In the genomic region with DNA sequence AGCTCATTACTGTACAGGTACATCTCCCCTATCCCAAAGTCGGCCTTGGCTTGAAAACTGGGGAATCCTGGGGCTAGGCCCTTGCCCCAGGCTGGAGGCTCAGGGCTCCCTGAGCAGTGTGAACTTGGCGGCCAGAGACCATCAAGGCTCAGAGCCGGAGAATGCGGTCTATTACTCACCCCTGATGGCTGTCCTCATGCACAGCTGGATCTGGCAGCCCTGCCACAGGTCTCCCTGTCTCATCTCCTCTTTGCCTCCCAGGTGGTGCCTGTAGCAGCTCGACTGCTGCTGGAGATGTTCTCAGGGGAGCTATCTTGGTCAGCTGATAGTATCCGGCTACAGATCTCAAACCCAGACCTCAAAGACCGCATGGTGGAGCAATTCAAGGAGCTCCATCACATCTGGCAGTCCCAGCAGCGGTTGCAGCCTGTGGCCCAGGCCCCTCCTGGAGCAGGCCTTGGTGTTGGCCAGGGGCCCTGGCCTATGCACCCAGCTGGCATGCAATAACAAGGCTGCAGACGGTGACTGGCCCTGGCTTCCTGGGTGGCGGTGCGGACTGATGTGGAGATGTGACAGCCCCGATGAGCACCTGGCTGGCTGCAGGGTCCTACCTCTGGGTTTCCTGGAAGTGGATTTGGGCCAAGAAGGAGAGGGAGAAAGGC, we compare ENCODE assay signal across 2 cellular contexts.
TF ChIP-seq lines count a peak whose summit lies in the region.

No MANE protein-coding gene starts in this region.

TF ChIP-seq in GM23338, 12 proteins besides CTCF, POLR2A, EP300 and RAD21 (continued from another document):
- TF ChIP-seq, protein P1, sequence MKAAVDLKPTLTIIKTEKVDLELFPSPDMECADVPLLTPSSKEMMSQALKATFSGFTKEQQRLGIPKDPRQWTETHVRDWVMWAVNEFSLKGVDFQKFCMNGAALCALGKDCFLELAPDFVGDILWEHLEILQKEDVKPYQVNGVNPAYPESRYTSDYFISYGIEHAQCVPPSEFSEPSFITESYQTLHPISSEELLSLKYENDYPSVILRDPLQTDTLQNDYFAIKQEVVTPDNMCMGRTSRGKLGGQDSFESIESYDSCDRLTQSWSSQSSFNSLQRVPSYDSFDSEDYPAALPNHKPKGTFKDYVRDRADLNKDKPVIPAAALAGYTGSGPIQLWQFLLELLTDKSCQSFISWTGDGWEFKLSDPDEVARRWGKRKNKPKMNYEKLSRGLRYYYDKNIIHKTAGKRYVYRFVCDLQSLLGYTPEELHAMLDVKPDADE (IDR thresholded peaks at IDR 0.05): no peak
- TF ChIP-seq ZNF331 (CRISPR knock-in tag; IDR thresholded peaks at IDR 0.05; ENCODE audit: low read depth) (no peak), ZNF114 (CRISPR knock-in tag; IDR thresholded peaks at IDR 0.05) (no peak), POLR2AphosphoS5 (IDR thresholded peaks at IDR 0.05; ENCODE audit: low read depth) (no peak)
- TF ChIP-seq, protein P2, sequence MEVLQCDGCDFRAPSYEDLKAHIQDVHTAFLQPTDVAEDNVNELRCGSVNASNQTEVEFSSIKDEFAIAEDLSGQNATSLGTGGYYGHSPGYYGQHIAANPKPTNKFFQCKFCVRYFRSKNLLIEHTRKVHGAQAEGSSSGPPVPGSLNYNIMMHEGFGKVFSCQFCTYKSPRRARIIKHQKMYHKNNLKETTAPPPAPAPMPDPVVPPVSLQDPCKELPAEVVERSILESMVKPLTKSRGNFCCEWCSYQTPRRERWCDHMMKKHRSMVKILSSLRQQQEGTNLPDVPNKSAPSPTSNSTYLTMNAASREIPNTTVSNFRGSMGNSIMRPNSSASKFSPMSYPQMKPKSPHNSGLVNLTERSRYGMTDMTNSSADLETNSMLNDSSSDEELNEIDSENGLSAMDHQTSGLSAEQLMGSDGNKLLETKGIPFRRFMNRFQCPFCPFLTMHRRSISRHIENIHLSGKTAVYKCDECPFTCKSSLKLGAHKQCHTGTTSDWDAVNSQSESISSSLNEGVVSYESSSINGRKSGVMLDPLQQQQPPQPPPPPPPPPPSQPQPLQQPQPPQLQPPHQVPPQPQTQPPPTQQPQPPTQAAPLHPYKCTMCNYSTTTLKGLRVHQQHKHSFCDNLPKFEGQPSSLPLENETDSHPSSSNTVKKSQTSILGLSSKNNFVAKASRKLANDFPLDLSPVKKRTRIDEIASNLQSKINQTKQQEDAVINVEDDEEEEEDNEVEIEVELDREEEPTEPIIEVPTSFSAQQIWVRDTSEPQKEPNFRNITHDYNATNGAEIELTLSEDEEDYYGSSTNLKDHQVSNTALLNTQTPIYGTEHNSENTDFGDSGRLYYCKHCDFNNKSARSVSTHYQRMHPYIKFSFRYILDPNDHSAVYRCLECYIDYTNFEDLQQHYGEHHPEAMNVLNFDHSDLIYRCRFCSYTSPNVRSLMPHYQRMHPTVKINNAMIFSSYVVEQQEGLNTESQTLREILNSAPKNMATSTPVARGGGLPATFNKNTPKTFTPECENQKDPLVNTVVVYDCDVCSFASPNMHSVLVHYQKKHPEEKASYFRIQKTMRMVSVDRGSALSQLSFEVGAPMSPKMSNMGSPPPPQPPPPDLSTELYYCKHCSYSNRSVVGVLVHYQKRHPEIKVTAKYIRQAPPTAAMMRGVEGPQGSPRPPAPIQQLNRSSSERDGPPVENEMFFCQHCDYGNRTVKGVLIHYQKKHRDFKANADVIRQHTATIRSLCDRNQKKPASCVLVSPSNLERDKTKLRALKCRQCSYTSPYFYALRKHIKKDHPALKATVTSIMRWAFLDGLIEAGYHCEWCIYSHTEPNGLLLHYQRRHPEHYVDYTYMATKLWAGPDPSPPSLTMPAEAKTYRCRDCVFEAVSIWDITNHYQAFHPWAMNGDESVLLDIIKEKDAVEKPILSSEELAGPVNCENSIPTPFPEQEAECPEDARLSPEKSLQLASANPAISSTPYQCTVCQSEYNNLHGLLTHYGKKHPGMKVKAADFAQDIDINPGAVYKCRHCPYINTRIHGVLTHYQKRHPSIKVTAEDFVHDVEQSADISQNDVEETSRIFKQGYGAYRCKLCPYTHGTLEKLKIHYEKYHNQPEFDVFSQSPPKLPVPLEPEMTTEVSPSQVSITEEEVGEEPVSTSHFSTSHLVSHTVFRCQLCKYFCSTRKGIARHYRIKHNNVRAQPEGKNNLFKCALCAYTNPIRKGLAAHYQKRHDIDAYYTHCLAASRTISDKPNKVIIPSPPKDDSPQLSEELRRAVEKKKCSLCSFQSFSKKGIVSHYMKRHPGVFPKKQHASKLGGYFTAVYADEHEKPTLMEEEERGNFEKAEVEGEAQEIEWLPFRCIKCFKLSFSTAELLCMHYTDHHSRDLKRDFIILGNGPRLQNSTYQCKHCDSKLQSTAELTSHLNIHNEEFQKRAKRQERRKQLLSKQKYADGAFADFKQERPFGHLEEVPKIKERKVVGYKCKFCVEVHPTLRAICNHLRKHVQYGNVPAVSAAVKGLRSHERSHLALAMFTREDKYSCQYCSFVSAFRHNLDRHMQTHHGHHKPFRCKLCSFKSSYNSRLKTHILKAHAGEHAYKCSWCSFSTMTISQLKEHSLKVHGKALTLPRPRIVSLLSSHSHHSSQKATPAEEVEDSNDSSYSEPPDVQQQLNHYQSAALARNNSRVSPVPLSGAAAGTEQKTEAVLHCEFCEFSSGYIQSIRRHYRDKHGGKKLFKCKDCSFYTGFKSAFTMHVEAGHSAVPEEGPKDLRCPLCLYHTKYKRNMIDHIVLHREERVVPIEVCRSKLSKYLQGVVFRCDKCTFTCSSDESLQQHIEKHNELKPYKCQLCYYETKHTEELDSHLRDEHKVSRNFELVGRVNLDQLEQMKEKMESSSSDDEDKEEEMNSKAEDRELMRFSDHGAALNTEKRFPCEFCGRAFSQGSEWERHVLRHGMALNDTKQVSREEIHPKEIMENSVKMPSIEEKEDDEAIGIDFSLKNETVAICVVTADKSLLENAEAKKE (CRISPR knock-in tag; IDR thresholded peaks at IDR 0.05): no peak
- TF ChIP-seq, protein P3, sequence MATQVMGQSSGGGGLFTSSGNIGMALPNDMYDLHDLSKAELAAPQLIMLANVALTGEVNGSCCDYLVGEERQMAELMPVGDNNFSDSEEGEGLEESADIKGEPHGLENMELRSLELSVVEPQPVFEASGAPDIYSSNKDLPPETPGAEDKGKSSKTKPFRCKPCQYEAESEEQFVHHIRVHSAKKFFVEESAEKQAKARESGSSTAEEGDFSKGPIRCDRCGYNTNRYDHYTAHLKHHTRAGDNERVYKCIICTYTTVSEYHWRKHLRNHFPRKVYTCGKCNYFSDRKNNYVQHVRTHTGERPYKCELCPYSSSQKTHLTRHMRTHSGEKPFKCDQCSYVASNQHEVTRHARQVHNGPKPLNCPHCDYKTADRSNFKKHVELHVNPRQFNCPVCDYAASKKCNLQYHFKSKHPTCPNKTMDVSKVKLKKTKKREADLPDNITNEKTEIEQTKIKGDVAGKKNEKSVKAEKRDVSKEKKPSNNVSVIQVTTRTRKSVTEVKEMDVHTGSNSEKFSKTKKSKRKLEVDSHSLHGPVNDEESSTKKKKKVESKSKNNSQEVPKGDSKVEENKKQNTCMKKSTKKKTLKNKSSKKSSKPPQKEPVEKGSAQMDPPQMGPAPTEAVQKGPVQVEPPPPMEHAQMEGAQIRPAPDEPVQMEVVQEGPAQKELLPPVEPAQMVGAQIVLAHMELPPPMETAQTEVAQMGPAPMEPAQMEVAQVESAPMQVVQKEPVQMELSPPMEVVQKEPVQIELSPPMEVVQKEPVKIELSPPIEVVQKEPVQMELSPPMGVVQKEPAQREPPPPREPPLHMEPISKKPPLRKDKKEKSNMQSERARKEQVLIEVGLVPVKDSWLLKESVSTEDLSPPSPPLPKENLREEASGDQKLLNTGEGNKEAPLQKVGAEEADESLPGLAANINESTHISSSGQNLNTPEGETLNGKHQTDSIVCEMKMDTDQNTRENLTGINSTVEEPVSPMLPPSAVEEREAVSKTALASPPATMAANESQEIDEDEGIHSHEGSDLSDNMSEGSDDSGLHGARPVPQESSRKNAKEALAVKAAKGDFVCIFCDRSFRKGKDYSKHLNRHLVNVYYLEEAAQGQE (IDR thresholded peaks at IDR 0.05; ENCODE audit: unreplicated experiment): no peak

TF ChIP-seq in SK-N-SH treated with all-trans-retinoic acid at 6 μM for 48 hours, 23 proteins besides CTCF, POLR2A, EP300 and RAD21 (continued from another document):
- TF ChIP-seq, protein P4, sequence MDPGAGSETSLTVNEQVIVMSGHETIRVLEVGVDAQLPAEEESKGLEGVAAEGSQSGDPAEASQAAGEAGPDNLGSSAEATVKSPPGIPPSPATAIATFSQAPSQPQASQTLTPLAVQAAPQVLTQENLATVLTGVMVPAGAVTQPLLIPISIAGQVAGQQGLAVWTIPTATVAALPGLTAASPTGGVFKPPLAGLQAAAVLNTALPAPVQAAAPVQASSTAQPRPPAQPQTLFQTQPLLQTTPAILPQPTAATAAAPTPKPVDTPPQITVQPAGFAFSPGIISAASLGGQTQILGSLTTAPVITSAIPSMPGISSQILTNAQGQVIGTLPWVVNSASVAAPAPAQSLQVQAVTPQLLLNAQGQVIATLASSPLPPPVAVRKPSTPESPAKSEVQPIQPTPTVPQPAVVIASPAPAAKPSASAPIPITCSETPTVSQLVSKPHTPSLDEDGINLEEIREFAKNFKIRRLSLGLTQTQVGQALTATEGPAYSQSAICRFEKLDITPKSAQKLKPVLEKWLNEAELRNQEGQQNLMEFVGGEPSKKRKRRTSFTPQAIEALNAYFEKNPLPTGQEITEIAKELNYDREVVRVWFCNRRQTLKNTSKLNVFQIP (CRISPR knock-in tag; IDR thresholded peaks at IDR 0.05; ENCODE audit: borderline replicate concordance, low read depth): no peak
- TF ChIP-seq RARB (CRISPR knock-in tag; IDR thresholded peaks at IDR 0.05) (no peak), GLIS3 (CRISPR knock-in tag; IDR thresholded peaks at IDR 0.05) (no peak), ZNF8 (CRISPR knock-in tag; IDR thresholded peaks at IDR 0.05) (no peak), ZC3H10 (CRISPR knock-in tag; IDR thresholded peaks at IDR 0.05) (no peak), TOX (CRISPR knock-in tag; IDR thresholded peaks at IDR 0.05; ENCODE audit: borderline replicate concordance) (no peak), ZFP3 (CRISPR knock-in tag; IDR thresholded peaks at IDR 0.05) (no peak), ZNF565 (CRISPR knock-in tag; conservative IDR thresholded peaks at IDR 0.05; ENCODE audit: low read depth) (no peak), ESRRG (CRISPR knock-in tag; IDR thresholded peaks at IDR 0.05) (no peak)
- TF ChIP-seq, protein P5, sequence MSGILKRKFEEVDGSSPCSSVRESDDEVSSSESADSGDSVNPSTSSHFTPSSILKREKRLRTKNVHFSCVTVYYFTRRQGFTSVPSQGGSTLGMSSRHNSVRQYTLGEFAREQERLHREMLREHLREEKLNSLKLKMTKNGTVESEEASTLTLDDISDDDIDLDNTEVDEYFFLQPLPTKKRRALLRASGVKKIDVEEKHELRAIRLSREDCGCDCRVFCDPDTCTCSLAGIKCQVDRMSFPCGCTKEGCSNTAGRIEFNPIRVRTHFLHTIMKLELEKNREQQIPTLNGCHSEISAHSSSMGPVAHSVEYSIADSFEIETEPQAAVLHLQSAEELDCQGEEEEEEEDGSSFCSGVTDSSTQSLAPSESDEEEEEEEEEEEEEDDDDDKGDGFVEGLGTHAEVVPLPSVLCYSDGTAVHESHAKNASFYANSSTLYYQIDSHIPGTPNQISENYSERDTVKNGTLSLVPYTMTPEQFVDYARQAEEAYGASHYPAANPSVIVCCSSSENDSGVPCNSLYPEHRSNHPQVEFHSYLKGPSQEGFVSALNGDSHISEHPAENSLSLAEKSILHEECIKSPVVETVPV (CRISPR knock-in tag; IDR thresholded peaks at IDR 0.05): no peak
- TF ChIP-seq, protein P6, sequence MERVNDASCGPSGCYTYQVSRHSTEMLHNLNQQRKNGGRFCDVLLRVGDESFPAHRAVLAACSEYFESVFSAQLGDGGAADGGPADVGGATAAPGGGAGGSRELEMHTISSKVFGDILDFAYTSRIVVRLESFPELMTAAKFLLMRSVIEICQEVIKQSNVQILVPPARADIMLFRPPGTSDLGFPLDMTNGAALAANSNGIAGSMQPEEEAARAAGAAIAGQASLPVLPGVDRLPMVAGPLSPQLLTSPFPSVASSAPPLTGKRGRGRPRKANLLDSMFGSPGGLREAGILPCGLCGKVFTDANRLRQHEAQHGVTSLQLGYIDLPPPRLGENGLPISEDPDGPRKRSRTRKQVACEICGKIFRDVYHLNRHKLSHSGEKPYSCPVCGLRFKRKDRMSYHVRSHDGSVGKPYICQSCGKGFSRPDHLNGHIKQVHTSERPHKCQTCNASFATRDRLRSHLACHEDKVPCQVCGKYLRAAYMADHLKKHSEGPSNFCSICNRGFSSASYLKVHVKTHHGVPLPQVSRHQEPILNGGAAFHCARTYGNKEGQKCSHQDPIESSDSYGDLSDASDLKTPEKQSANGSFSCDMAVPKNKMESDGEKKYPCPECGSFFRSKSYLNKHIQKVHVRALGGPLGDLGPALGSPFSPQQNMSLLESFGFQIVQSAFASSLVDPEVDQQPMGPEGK (CRISPR knock-in tag; IDR thresholded peaks at IDR 0.05; ENCODE audit: borderline replicate concordance): no peak
- TF ChIP-seq, protein P7, sequence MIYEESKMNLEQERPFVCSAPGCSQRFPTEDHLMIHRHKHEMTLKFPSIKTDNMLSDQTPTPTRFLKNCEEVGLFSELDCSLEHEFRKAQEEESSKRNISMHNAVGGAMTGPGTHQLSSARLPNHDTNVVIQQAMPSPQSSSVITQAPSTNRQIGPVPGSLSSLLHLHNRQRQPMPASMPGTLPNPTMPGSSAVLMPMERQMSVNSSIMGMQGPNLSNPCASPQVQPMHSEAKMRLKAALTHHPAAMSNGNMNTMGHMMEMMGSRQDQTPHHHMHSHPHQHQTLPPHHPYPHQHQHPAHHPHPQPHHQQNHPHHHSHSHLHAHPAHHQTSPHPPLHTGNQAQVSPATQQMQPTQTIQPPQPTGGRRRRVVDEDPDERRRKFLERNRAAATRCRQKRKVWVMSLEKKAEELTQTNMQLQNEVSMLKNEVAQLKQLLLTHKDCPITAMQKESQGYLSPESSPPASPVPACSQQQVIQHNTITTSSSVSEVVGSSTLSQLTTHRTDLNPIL (CRISPR knock-in tag; IDR thresholded peaks at IDR 0.05; ENCODE audit: low read depth): no peak
TF ChIP-seq in SK-N-SH treated with all-trans-retinoic acid at 6 μM for 48 hours: peak in this region for 0.
